Comparison of ENCODE assay signal across 15 cellular contexts in the genomic region with DNA sequence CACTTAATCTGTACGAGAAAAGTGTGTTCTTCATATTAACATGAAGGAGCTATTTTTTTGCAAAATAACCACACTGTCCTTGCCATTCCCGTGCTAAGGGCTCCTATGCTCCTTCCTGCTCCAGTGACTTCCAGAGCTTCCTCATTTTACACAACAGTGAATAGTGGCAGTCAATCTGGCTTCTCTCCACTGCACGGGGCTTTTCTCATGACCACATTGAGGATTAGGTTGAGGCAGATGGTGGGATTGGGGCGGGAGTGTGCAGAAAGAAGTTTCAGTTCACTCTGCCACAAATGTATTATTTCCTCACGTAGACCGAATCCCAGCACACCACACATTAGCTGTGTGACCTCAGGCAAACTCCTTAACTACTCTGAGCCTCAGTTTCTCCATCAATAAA.
"Had no signal": no experiment of that assay in that cellular context is flagged by ENCODE, and none has a peak within 500 bp of the region (broad histone marks: within the 10 kb centered on the region; RNA-seq: fewer than 3 reads in every experiment).

No MANE protein-coding gene starts in this region.

- H3K27ac Mint-ChIP-seq: activated CD8-positive, alpha-beta T cell treated with anti-CD3 and anti-CD28 coated beads for 36 hours; activated naive CD4-positive, alpha-beta T cell treated with anti-CD3 and anti-CD28 coated beads, Interleukin-2, amount 50 U/mL, for 72 hours; endodermal cell; WTC11 had no signal

- DNase-seq: activated CD4-positive, alpha-beta T cell treated with anti-CD3 and anti-CD28 coated beads for 48 hours; activated CD8-positive, alpha-beta T cell treated with anti-CD3 and anti-CD28 coated beads for 36 hours; activated gamma-delta T cell; activated T-cell treated with anti-CD3 and anti-CD28 coated beads, Interleukin-2, amount 50 U/mL, for 4 hours; amniotic stem cell; dorsolateral prefrontal cortex; endodermal cell; kidney glomerular epithelial cell; stimulated activated CD4-positive, alpha-beta T cell treated with anti-CD3 and anti-CD28 coated beads, Interleukin-1b, Interleukin-23, amount 100 ng/mL, for 48 hours; stomach had no signal

- H3K27me3 ChIP-seq: stomach, vagina had no signal

- ATAC-seq: activated CD8-positive, alpha-beta T cell treated with anti-CD3 and anti-CD28 coated beads for 36 hours; activated naive CD4-positive, alpha-beta T cell treated with anti-CD3 and anti-CD28 coated beads, Interleukin-2, amount 50 U/mL, for 72 hours; activated T-cell treated with anti-CD3 and anti-CD28 coated beads, Interleukin-2, amount 50 U/mL, for 4 hours; sciatic nerve; WTC11 had no signal

- H3K36me3 ChIP-seq: stomach, thoracic aorta, vagina had no signal

- H3K4me3 Mint-ChIP-seq: activated CD8-positive, alpha-beta T cell treated with anti-CD3 and anti-CD28 coated beads for 36 hours; activated T-cell treated with anti-CD3 and anti-CD28 coated beads, Interleukin-2, amount 50 U/mL, for 4 hours; endodermal cell; WTC11 had no signal

- H3K4me3 ChIP-seq: dorsolateral prefrontal cortex, stomach, thoracic aorta, vagina had no signal

- H3K27ac ChIP-seq: stomach, thoracic aorta, vagina had no signal
